Comparison of ENCODE assay signal across 22 cellular contexts in genomic region chr6:78619016-78619415, GRCh38.
"Had no signal": no experiment of that assay in that cellular context is flagged by ENCODE, and none has a peak within 500 bp of the region (broad histone marks: within the 10 kb centered on the region; RNA-seq: fewer than 3 reads in every experiment).

No MANE protein-coding gene starts in this region.

- DNase-seq: activated CD4-positive, alpha-beta T cell treated with anti-CD3 and anti-CD28 coated beads for 48 hours; activated CD4-positive, alpha-beta T cell treated with anti-CD3 and anti-CD28 coated beads, Interleukin-2, amount 50 U/mL, for 4 hours; activated CD4-positive, CD25-positive, alpha-beta regulatory T cell treated with anti-CD3 and anti-CD28 coated beads, Interleukin-2, amount 50 U/mL, for 72 hours; activated CD8-positive, alpha-beta memory T cell treated with anti-CD3 and anti-CD28 coated beads, Interleukin-2, amount 50 U/mL, for 48 hours; activated CD8-positive, alpha-beta T cell treated with anti-CD3 and anti-CD28 coated beads, Interleukin-2, amount 10 ng/mL, durations not matched to agents 7 days and 5 days; activated naive CD4-positive, alpha-beta T cell treated with anti-CD3 and anti-CD28 coated beads, Interleukin-2, amount 50 U/mL, for 16 hours; activated naive CD8-positive, alpha-beta T cell treated with anti-CD3 and anti-CD28 coated beads, Interleukin-2, amount 10 ng/mL, durations not matched to agents 7 days and 5 days; activated T-cell treated with anti-CD3 and anti-CD28 coated beads, Interleukin-2, amount 50 U/mL, for 1 hour; aorta; body of pancreas; MM.1S; NCI-H1417; NCI-H1694; NCI-H2029; NCI-H446; NCI-H524; SHP77 treated with DMSO at 0.1 percent for 48 hours; T-helper 17 cell; T-helper 9 cell had no signal

- H3K9me3 ChIP-seq: body of pancreas had no signal

- H3K27ac ChIP-seq: body of pancreas had no signal

- H3K4me1 ChIP-seq: body of pancreas had no signal

- H3K9me3 Mint-ChIP-seq: activated naive CD8-positive, alpha-beta T cell treated with anti-CD3 and anti-CD28 coated beads, Interleukin-2, amount 10 ng/mL, durations not matched to agents 7 days and 5 days; central memory CD8-positive, alpha-beta T cell; WTC11 had no signal

- H3K4me3 ChIP-seq: body of pancreas had no signal

- FAIRE-seq: RCC 7860 had no signal

- H3K4me1 Mint-ChIP-seq: activated naive CD8-positive, alpha-beta T cell treated with anti-CD3 and anti-CD28 coated beads, Interleukin-2, amount 10 ng/mL, durations not matched to agents 7 days and 5 days; central memory CD8-positive, alpha-beta T cell; T-helper 17 cell; WTC11 had no signal

- H3K27me3 ChIP-seq: body of pancreas had no signal

- ATAC-seq: activated CD8-positive, alpha-beta T cell treated with anti-CD3 and anti-CD28 coated beads, Interleukin-2, amount 10 ng/mL, durations not matched to agents 7 days and 5 days; body of pancreas; T-helper 17 cell; WTC11 had no signal

- H3K27me3 Mint-ChIP-seq: activated naive CD8-positive, alpha-beta T cell treated with anti-CD3 and anti-CD28 coated beads, Interleukin-2, amount 10 ng/mL, durations not matched to agents 7 days and 5 days; central memory CD8-positive, alpha-beta T cell; T-helper 17 cell had no signal

- H3K36me3 Mint-ChIP-seq: activated naive CD8-positive, alpha-beta T cell treated with anti-CD3 and anti-CD28 coated beads, Interleukin-2, amount 10 ng/mL, durations not matched to agents 7 days and 5 days; WTC11 had no signal

- H3K4me3 Mint-ChIP-seq: activated CD8-positive, alpha-beta T cell treated with anti-CD3 and anti-CD28 coated beads, Interleukin-2, amount 10 ng/mL, durations not matched to agents 7 days and 5 days; activated naive CD8-positive, alpha-beta T cell treated with anti-CD3 and anti-CD28 coated beads, Interleukin-2, amount 10 ng/mL, durations not matched to agents 7 days and 5 days; central memory CD8-positive, alpha-beta T cell; T-helper 17 cell; WTC11 had no signal

- H3K27ac Mint-ChIP-seq: activated CD8-positive, alpha-beta T cell treated with anti-CD3 and anti-CD28 coated beads, Interleukin-2, amount 10 ng/mL, durations not matched to agents 7 days and 5 days; activated naive CD8-positive, alpha-beta T cell treated with anti-CD3 and anti-CD28 coated beads, Interleukin-2, amount 10 ng/mL, durations not matched to agents 7 days and 5 days; T-helper 17 cell; WTC11 had no signal
